Comparison of ENCODE assay signal across 9 cellular contexts in genomic region chr5:150758534-150759333, GRCh38. TPM values are rescaled to one million over a fixed set of nuclear protein-coding genes. Genes with fewer than 3 reads are reported as not detected.
A peak's percentile ranks its signal among the peaks of the same experiment; 100 is the strongest.
DNase-seq lines count a peak whose midpoint lies in the region; ATAC-seq and TF ChIP-seq lines count a peak whose summit lies in the region.
"Had no signal": no experiment of that assay in that cellular context is flagged by ENCODE, and none has a peak within 500 bp of the region (broad histone marks: within the 10 kb centered on the region; RNA-seq: fewer than 3 reads in every experiment).

DCTN4 (minus strand) TSS chr5:150759017; CDS start chr5:150758993, 24 bp downstream.

- H3K4me1 ChIP-seq in smooth muscle cell (ENCODE audit: low read depth): peaks cover 18% of the 10 kb centered on the region

- H3K36me3 ChIP-seq in smooth muscle cell (ENCODE audit: low read depth): peaks cover 11% of the 10 kb centered on the region

- H3K27ac ChIP-seq in caudate nucleus (ENCODE audit: low read depth, low read length) (peak within 1 kb of the TSS; percentile 99), smooth muscle cell (ENCODE audit: low read depth) (peak within 1 kb of the TSS; percentile 99)

- no peak for TF ChIP-seq CTCF in AG09309 (IDR thresholded peaks at IDR 0.05; ENCODE audit: control insufficient read depth, insufficient read depth, low read depth, low read length, missing control alignments)
- TF ChIP-seq CTCF in WTC11 (IDR thresholded peaks at IDR 0.05): no peak
- no peak for TF ChIP-seq CTCF in smooth muscle cell (IDR thresholded peaks at IDR 0.05; ENCODE audit: borderline replicate concordance, insufficient read depth, poor library complexity, severe bottlenecking)

- H3K9me3 ChIP-seq in smooth muscle cell (replicated peaks; ENCODE audit: low read depth): no peaks in the 10 kb centered on the region

- WGBS in smooth muscle cell (ENCODE audit: low lambda C conversion rate): 1% methylated on average over 51 of the region's 51 CpGs

- H3F3A ChIP-seq in smooth muscle cell (ENCODE audit: low read depth): no peaks in the 10 kb centered on the region

- peaks cover 37% of the 10 kb centered on the region for H3K27me3 Mint-ChIP-seq in WTC11 (ENCODE audit: low read depth)

- DNase-seq in AG09309 (ENCODE audit: low read depth) (peak; percentile 99), NCI-H226 (peak; percentile 99), WTC11 (ENCODE audit: low spot score) (peak; percentile 92), caudate nucleus (lab: John Stamatoyannopoulos, UW) (peak; percentile 79 to 100 (median 97)), iPS-NIHi7 (ENCODE audit: extremely low spot score) (peak; percentile 97), smooth muscle cell (lab: John Stamatoyannopoulos, UW; ENCODE audit: unreplicated experiment) (peak; percentile 89)

- CTCF ChIA-PET in WTC11 (lab: Charles Lee): interaction anchor here (0.9 to 3.2 kb wide), 13 partner anchors 20 to 367 kb away, joined by 3 to 29 read pairs (median 5); partner anchors contain the start of genes IRGM, RBM22, RPS14 and SMIM3

- H3K9me3 Mint-ChIP-seq in WTC11: peaks cover 14% of the 10 kb centered on the region
- H3K9me3 Mint-ChIP-seq: T-helper 1 cell treated with Interleukin-12 subunit alpha and Interleukin-12 subunit beta and Interleukin-4 antibody, amounts not matched to agents 30 μg/mL and 1 μg/mL, for 36 hours had no signal

- no peak within 1 kb of the TSS for H3K27ac Mint-ChIP-seq in WTC11

- H3K4me2 ChIP-seq in smooth muscle cell: peak within 1 kb of the TSS; percentile 98

- POLR2A ChIA-PET in WTC11 (lab: Charles Lee): interaction anchor here (0.5 to 2.8 kb wide), 5 partner anchors 20 to 392 kb away, joined by 3 to 11 read pairs (median 8); partner anchors contain the start of genes RBM22 and SMIM3

- ATAC-seq in GM19023 (IDR thresholded peaks at IDR 0.05; ENCODE audit: unreplicated experiment) (peak; percentile 96), HG03196 (IDR thresholded peaks at IDR 0.05; ENCODE audit: unreplicated experiment) (peak; percentile 96), WTC11 (peak; percentile 96)

- peaks cover 9% of the 10 kb centered on the region for H4K20me1 ChIP-seq in smooth muscle cell (ENCODE audit: low read depth)

- no peaks in the 10 kb centered on the region for H3K27me3 ChIP-seq in smooth muscle cell (ENCODE audit: low read depth)

- peak within 1 kb of the TSS; percentile 81 for H3K4me3 ChIP-seq in AG09309 (ENCODE audit: control insufficient read depth, low read depth, low read length)
- peak within 1 kb of the TSS; percentile 85 for H3K4me3 ChIP-seq in smooth muscle cell

- H3K9ac ChIP-seq in smooth muscle cell (ENCODE audit: low read depth): peak within 1 kb of the TSS; percentile 97

- peaks cover 33% of the 10 kb centered on the region for H3K36me3 Mint-ChIP-seq in WTC11

- H3K79me2 ChIP-seq in smooth muscle cell (ENCODE audit: low read depth): peaks cover 43% of the 10 kb centered on the region

- H2AFZ ChIP-seq in smooth muscle cell (ENCODE audit: low read depth): peak within 1 kb of the TSS; percentile 97

- peaks cover 9% of the 10 kb centered on the region for H3K4me1 Mint-ChIP-seq in WTC11

- no peak within 1 kb of the TSS for H3K4me3 Mint-ChIP-seq in WTC11

TF ChIP-seq in WTC11, 78 proteins besides CTCF, POLR2A, EP300 and RAD21 (continues in another document):
- TF ChIP-seq USF2 (CRISPR knock-in tag; IDR thresholded peaks at IDR 0.05): peak; percentile 100
- peak; percentile 96 for TF ChIP-seq MAX (CRISPR knock-in tag; IDR thresholded peaks at IDR 0.05)
- peak; percentile 89 for TF ChIP-seq CREM (CRISPR knock-in tag; IDR thresholded peaks at IDR 0.05)
- no peak for TF ChIP-seq JUN (CRISPR knock-in tag; IDR thresholded peaks at IDR 0.05)
- TF ChIP-seq HMGXB4 (CRISPR knock-in tag; IDR thresholded peaks at IDR 0.05): 0 out of 2 replicates have a peak, but pooled peaks have one; percentile 18
- no peak; the same call in 1 of the 2 replicates for TF ChIP-seq FOXK1 (CRISPR knock-in tag; IDR thresholded peaks at IDR 0.05)
- TF ChIP-seq TEAD1 (CRISPR knock-in tag; IDR thresholded peaks at IDR 0.05): peak; percentile 84
- TF ChIP-seq ESRRA (CRISPR knock-in tag; IDR thresholded peaks at IDR 0.05; ENCODE audit: borderline replicate concordance): no peak
- TF ChIP-seq ATF2 (CRISPR knock-in tag; IDR thresholded peaks at IDR 0.05; ENCODE audit: borderline replicate concordance, low read depth): no peak
- no peak for TF ChIP-seq PRDM15 (CRISPR knock-in tag; IDR thresholded peaks at IDR 0.05)
- TF ChIP-seq SMAD4 (CRISPR knock-in tag; IDR thresholded peaks at IDR 0.05): no peak
- no peak for TF ChIP-seq ZBTB21 (CRISPR knock-in tag; IDR thresholded peaks at IDR 0.05; ENCODE audit: borderline replicate concordance)
- no peak for TF ChIP-seq E2F4 (CRISPR knock-in tag; IDR thresholded peaks at IDR 0.05; ENCODE audit: borderline replicate concordance, low read depth)

RNA-seq across cellular contexts. Expression of gene DCTN4, which starts in this region (rescaled TPM):
- total RNA-seq in WTC11 (2021) (41.1 to 43.9 TPM (median 43.2 TPM) in 3 replicates), smooth muscle cell (77.7 and 87.6 TPM in 2 replicates)
- 35.2 and 38.7 TPM in 2 replicates for polyA plus RNA-seq in smooth muscle cell

Comparison
In these comparisons a context has a peak if more than half of its experiments do, and no peak if none do; other contexts are left out.
1. Peak in every context shown above with its lines: DNase-seq, ATAC-seq, H3K4me3 ChIP-seq and H3K27ac ChIP-seq.